Comparison of ENCODE assay signal across 20 cellular contexts in genomic region chr15:48415036-48415886, GRCh38.
A peak's percentile ranks its signal among the peaks of the same experiment; 100 is the strongest.
DNase-seq lines count a peak whose midpoint lies in the region; ATAC-seq, FAIRE-seq and TF ChIP-seq lines count a peak whose summit lies in the region.
"Had no signal": no experiment of that assay in that cellular context is flagged by ENCODE, and none has a peak within 500 bp of the region (broad histone marks: within the 10 kb centered on the region; RNA-seq: fewer than 3 reads in every experiment).

No MANE protein-coding gene starts in this region.

- no peaks in the 10 kb centered on the region for H3K79me2 ChIP-seq in mammary epithelial cell (ENCODE audit: insufficient read depth, low read length)
- no peaks in the 10 kb centered on the region for H3K79me2 ChIP-seq in keratinocyte (ENCODE audit: control insufficient read depth, insufficient read depth, low read length)

- H3K4me2 ChIP-seq in A549 (peak overlapping the region; percentile 66), mammary epithelial cell (ENCODE audit: insufficient read depth, low read depth, low read length) (no peak overlapping the region), keratinocyte (ENCODE audit: control insufficient read depth, extremely low read depth, insufficient read depth, low read depth, low read length) (peak overlapping the region; percentile 64)
- H3K4me2 ChIP-seq: KMS-11 had no signal

- H3K4me1 ChIP-seq in A549 (peaks cover 20% of the 10 kb centered on the region), mammary epithelial cell (ENCODE audit: insufficient read depth, low read length) (no peaks in the 10 kb centered on the region), keratinocyte (ENCODE audit: control insufficient read depth, extremely low read depth, insufficient read depth, low read length) (peaks cover 18% of the 10 kb centered on the region), adrenal gland (replicated peaks in 1 of 2) (no peaks in the 10 kb centered on the region)

- FAIRE-seq in A549 (lab: Jason Lieb, UNC) (no peak), keratinocyte (lab: Jason Lieb, UNC) (peak; percentile 32)
- FAIRE-seq: D721Med, H54, RCC 7860 had no signal

- TF ChIP-seq POLR2A in A549 (IDR thresholded peaks at IDR 0.05; ENCODE audit: low read length): no peak
- no peak for TF ChIP-seq POLR2A in adrenal gland (IDR thresholded peaks at IDR 0.05)

- intact Hi-C loops in mammary epithelial cell (cut with micrococcal nuclease) (no loop called here), adrenal gland (cut with DNase I) (no loop called here)
- intact Hi-C loops in activated CD4-positive, alpha-beta memory T cell treated with anti-CD3 and anti-CD28 coated beads for 36 hours (cut with micrococcal nuclease): no loop called here

- no TSS peak for BruUV-seq in mammary epithelial cell (replicated peaks; lab: Mats Ljungman, UMichigan)

- H3K27me3 Mint-ChIP-seq in activated CD4-positive, alpha-beta memory T cell treated with anti-CD3 and anti-CD28 coated beads for 36 hours: peaks cover 2% of the 10 kb centered on the region
- H3K27me3 Mint-ChIP-seq: activated naive CD8-positive, alpha-beta T cell had no signal

- H2AFZ ChIP-seq in mammary epithelial cell (ENCODE audit: low read depth, low read length): no peak overlapping the region
- peak overlapping the region; percentile 91 for H2AFZ ChIP-seq in keratinocyte (ENCODE audit: control insufficient read depth, low read length)

- H3K27ac Mint-ChIP-seq in activated CD4-positive, alpha-beta memory T cell treated with anti-CD3 and anti-CD28 coated beads for 36 hours: no peak overlapping the region
- H3K27ac Mint-ChIP-seq: activated naive CD8-positive, alpha-beta T cell; nephron progenitor cell; T-helper 1 cell treated with Interleukin-12 subunit alpha and Interleukin-12 subunit beta and Interleukin-4 antibody, amounts not matched to agents 30 μg/mL and 1 μg/mL, for 36 hours had no signal

- in situ Hi-C loops in mammary epithelial cell (cut with MboI; ENCODE audit: low sequenced_read_pairs in 2 of 2): no loop called here

- no peak overlapping the region for H3K9ac ChIP-seq in mammary epithelial cell (ENCODE audit: insufficient read depth, low read length)
- peak overlapping the region; percentile 13 for H3K9ac ChIP-seq in keratinocyte (ENCODE audit: control insufficient read depth, extremely low read depth, insufficient read depth, low read length)
- H3K9ac ChIP-seq: KMS-11 had no signal

- no peaks in the 10 kb centered on the region for H3K9me3 ChIP-seq in A549
- H3K9me3 ChIP-seq in mammary epithelial cell (replicated peaks; ENCODE audit: insufficient read depth, low read length): no peaks in the 10 kb centered on the region
- H3K9me3 ChIP-seq in keratinocyte (ENCODE audit: control insufficient read depth, low read depth, low read length): no peaks in the 10 kb centered on the region
- H3K9me3 ChIP-seq in adrenal gland (replicated peaks in 1 of 3): no peaks in the 10 kb centered on the region

- H3K27me3 ChIP-seq in mammary epithelial cell (ENCODE audit: insufficient read depth, low read length) (no peaks in the 10 kb centered on the region), keratinocyte (ENCODE audit: control insufficient read depth, extremely low read depth, insufficient read depth, low read length) (no peaks in the 10 kb centered on the region), adrenal gland (no peaks in the 10 kb centered on the region)

- TF ChIP-seq RAD21 in A549 (conservative IDR thresholded peaks at IDR 0.05 in 1 of 2, IDR thresholded peaks at IDR 0.05 in 1 of 2): 0 out of 5 replicates have a peak, but pooled peaks of 1 of the 2 experiments have one; percentile 14

- H4K20me1 ChIP-seq in mammary epithelial cell (ENCODE audit: insufficient read depth, low read length) (no peaks in the 10 kb centered on the region), keratinocyte (ENCODE audit: control insufficient read depth, extremely low read depth, insufficient read depth, low read length) (no peaks in the 10 kb centered on the region)

- CTCF ChIA-PET in A549 (lab: Yijun Ruan, JAX): interaction anchor here (1.7 kb wide), 1 partner anchor 58 kb away, joined by 5 read pairs; no protein-coding TSS in a partner anchor
- CTCF ChIA-PET in mammary epithelial cell (lab: Charles Lee; ENCODE audit: low non-redundant PET): no interaction called here
- CTCF ChIA-PET in activated CD4-positive, alpha-beta memory T cell treated with anti-CD3 and anti-CD28 coated beads for 36 hours (lab: Charles Lee): no interaction called here

- TF ChIP-seq CTCF in A549 (IDR thresholded peaks at IDR 0.05) (no peak), mammary epithelial cell (conservative IDR thresholded peaks at IDR 0.05 in 1 of 2, IDR thresholded peaks at IDR 0.05 in 1 of 2; ENCODE audit: extremely low read depth in 1 of 2, insufficient read depth in 1 of 2, low read depth in 1 of 2, low read length in 2 of 2) (no peak), keratinocyte (optimal IDR thresholded peaks at IDR 0.05 in 1 of 3, IDR thresholded peaks at IDR 0.05 in 1 of 3, conservative IDR thresholded peaks at IDR 0.05 in 1 of 3; ENCODE audit: extremely low read depth in 1 of 3, insufficient read depth in 2 of 3, low read length in 3 of 3) (no peak), adrenal gland (IDR thresholded peaks at IDR 0.05) (no peak)

- H3K4me3 Mint-ChIP-seq in activated CD4-positive, alpha-beta memory T cell treated with anti-CD3 and anti-CD28 coated beads for 36 hours: no peak overlapping the region
- H3K4me3 Mint-ChIP-seq: activated naive CD8-positive, alpha-beta T cell; central memory CD8-positive, alpha-beta T cell; nephron progenitor cell; T-helper 1 cell treated with Interleukin-12 subunit alpha and Interleukin-12 subunit beta and Interleukin-4 antibody, amounts not matched to agents 30 μg/mL and 1 μg/mL, for 36 hours had no signal

- POLR2A ChIA-PET in A549 (lab: Yijun Ruan, JAX): no interaction called here
- POLR2A ChIA-PET in activated CD4-positive, alpha-beta memory T cell treated with anti-CD3 and anti-CD28 coated beads for 36 hours (lab: Charles Lee): no interaction called here

- no peaks in the 10 kb centered on the region for H3K4me1 Mint-ChIP-seq in activated CD4-positive, alpha-beta memory T cell treated with anti-CD3 and anti-CD28 coated beads for 36 hours (ENCODE audit: low read depth)
- H3K4me1 Mint-ChIP-seq: central memory CD8-positive, alpha-beta T cell had no signal

- H3K4me3 ChIP-seq in A549: no peak overlapping the region
- no peak overlapping the region for H3K4me3 ChIP-seq in mammary epithelial cell (replicated peaks in 1 of 3; ENCODE audit: insufficient read depth in 1 of 3, low read depth in 2 of 3, low read length in 3 of 3)
- H3K4me3 ChIP-seq in keratinocyte (ENCODE audit: control insufficient read depth in 2 of 3, extremely low read depth in 1 of 3, insufficient read depth in 2 of 3, low read depth in 1 of 3, low read length in 3 of 3): peak overlapping the region in 2 of 3 experiments; percentile 19 to 37
- no peak overlapping the region for H3K4me3 ChIP-seq in adrenal gland

- H3K36me3 ChIP-seq in mammary epithelial cell (ENCODE audit: insufficient read depth, low read length) (no peaks in the 10 kb centered on the region), keratinocyte (ENCODE audit: control insufficient read depth in 2 of 2, extremely low read depth in 1 of 2, insufficient read depth in 2 of 2, low read length in 2 of 2) (no peaks in the 10 kb centered on the region), adrenal gland (replicated peaks in 1 of 2) (peaks cover 0 to 11% of the 10 kb centered on the region in 2 donors)

- no peaks in the 10 kb centered on the region for H3K9me1 ChIP-seq in keratinocyte (ENCODE audit: control insufficient read depth, extremely low read depth, insufficient read depth, low read length)

- no peaks in the 10 kb centered on the region for H3K36me3 Mint-ChIP-seq in activated CD4-positive, alpha-beta memory T cell treated with anti-CD3 and anti-CD28 coated beads for 36 hours
- H3K36me3 Mint-ChIP-seq: activated naive CD8-positive, alpha-beta T cell had no signal

- peak; percentile 24 to 57 for DNase-seq in A549 (ENCODE audit: low read depth in 1 of 2, low spot score in 1 of 2)
- peak; percentile 73 for DNase-seq in HT1080 (ENCODE audit: low read depth)
- peak; percentile 27 for DNase-seq in mammary epithelial cell
- DNase-seq in keratinocyte (ENCODE audit: low read depth, low spot score): no peak
- no peak for DNase-seq in activated CD4-positive, alpha-beta memory T cell treated with anti-CD3 and anti-CD28 coated beads for 36 hours
- no peak for DNase-seq in adrenal gland
- DNase-seq: activated CD4-positive, CD25-positive, alpha-beta regulatory T cell treated with anti-CD3 and anti-CD28 coated beads, Interleukin-2, amount 50 U/mL, for 72 hours; NCI-H1694 treated with DMSO at 0.1 percent for 48 hours; NCI-H526; nephron progenitor cell; stimulated activated naive CD4-positive, alpha-beta T cell treated with Interleukin-2 at 50 U/mL for 16 hours had no signal

- no peaks in the 10 kb centered on the region for H3K9me3 Mint-ChIP-seq in activated CD4-positive, alpha-beta memory T cell treated with anti-CD3 and anti-CD28 coated beads for 36 hours
- H3K9me3 Mint-ChIP-seq: central memory CD8-positive, alpha-beta T cell; nephron progenitor cell; T-helper 1 cell treated with Interleukin-12 subunit alpha and Interleukin-12 subunit beta and Interleukin-4 antibody, amounts not matched to agents 30 μg/mL and 1 μg/mL, for 36 hours had no signal

- dilution Hi-C loops in mammary epithelial cell (cut with HindIII; ENCODE audit: low sequenced_read_pairs) (no loop called here), keratinocyte (cut with MboI; ENCODE audit: extremely low pct_ligation_motif_present, low sequenced_read_pairs) (no loop called here)

- WGBS in A549 (ENCODE audit: missing lambda C conversion rate): 58% methylated on average over 10 of the region's 15 CpGs
- WGBS in mammary epithelial cell (ENCODE audit: low coverage, missing lambda C conversion rate): 90% methylated on average over 15 of the region's 15 CpGs
- 89 to 93% (median 91%) methylated on average over 10 to 15 of the region's 15 CpGs for WGBS in adrenal gland, 4 donors

- peak; percentile 87 to 97 for ATAC-seq in A549
- no peak for ATAC-seq in HG02884 (IDR thresholded peaks at IDR 0.05; ENCODE audit: unreplicated experiment)
- ATAC-seq in HG02852 (IDR thresholded peaks at IDR 0.05; ENCODE audit: unreplicated experiment): no peak

- H3K27ac ChIP-seq in A549 (peak overlapping the region; percentile 42 to 80; a peak in 4 of 6 replicates), mammary epithelial cell (ENCODE audit: insufficient read depth, low read depth, low read length) (no peak overlapping the region), keratinocyte (ENCODE audit: control insufficient read depth, insufficient read depth, low read length) (peak overlapping the region; percentile 47), adrenal gland (no peak overlapping the region)
- H3K27ac ChIP-seq: KMS-11 had no signal

- peak in 1 of 2 experiments; percentile 24; a peak in 1 of 5 replicates for TF ChIP-seq EP300 in A549 (IDR thresholded peaks at IDR 0.05)

TF ChIP-seq in A549, 52 proteins besides CTCF, POLR2A, EP300 and RAD21 (continues in another document):
- TF ChIP-seq CEBPB (IDR thresholded peaks at IDR 0.05): no peak
- TF ChIP-seq JUNB (IDR thresholded peaks at IDR 0.05): peak; percentile 58

Comparison
In these comparisons a context has a peak if more than half of its experiments do, and no peak if none do; other contexts are left out.
1. ATAC-seq: peak in A549 (2 of 2); none in HG02884 (single experiment) and HG02852 (single experiment).
2. DNase-seq: peak in A549 (2 of 2), HT1080 (single experiment) and mammary epithelial cell (single experiment); none in keratinocyte (single experiment), activated CD4-positive, alpha-beta memory T cell treated with anti-CD3 and anti-CD28 coated beads for 36 hours (single experiment) and adrenal gland (0 of 7).
3. H3K27ac ChIP-seq: peak in A549 (2 of 2) and keratinocyte (single experiment); none in mammary epithelial cell (single experiment) and adrenal gland (0 of 5).
4. H3K4me3 ChIP-seq: peak in keratinocyte (2 of 3); none in A549 (single experiment), mammary epithelial cell (0 of 3) and adrenal gland (0 of 4).